In the genomic region with DNA sequence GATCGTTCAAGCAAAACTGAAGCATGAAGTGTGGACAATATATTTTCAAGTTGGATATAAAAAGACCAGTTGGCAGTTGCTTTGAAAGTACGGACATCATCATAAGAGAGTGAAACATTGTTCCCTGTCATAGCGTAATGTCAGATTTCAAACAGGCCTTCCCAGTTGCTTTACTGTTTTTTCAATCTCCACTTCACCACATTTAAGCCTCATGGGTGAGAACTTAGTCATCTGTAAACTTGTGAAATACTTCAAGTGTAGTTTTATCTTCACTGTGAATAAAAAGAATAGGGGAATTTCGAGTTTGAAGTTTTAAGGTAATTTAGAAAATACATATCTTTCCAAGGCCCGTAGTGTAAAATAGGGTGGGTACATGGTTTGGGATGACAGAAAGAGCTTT, we compare ENCODE assay signal across 30 cellular contexts.
DNase-seq lines count a peak whose midpoint lies in the region; ATAC-seq and TF ChIP-seq lines count a peak whose summit lies in the region.
"Had no signal": no experiment of that assay in that cellular context is flagged by ENCODE, and none has a peak within 500 bp of the region (broad histone marks: within the 10 kb centered on the region; RNA-seq: fewer than 3 reads in every experiment).

No MANE protein-coding gene starts in this region.

- no peak overlapping the region for H2AFZ ChIP-seq in GM23248
- H2AFZ ChIP-seq: GM23338 had no signal

- ATAC-seq in right lobe of liver (no peak), HG02970 (IDR thresholded peaks at IDR 0.05; ENCODE audit: low FRiP score, unreplicated experiment) (no peak)
- ATAC-seq: CD8-positive, alpha-beta T cell; GM23338; K562; PC-3; SK-N-SH treated with all-trans-retinoic acid at 6 μM for 48 hours had no signal

- H3K4me1 ChIP-seq in BLaER1 (peaks cover 37% of the 10 kb centered on the region), GM23248 (ENCODE audit: insufficient read depth) (no peaks in the 10 kb centered on the region), right lobe of liver (no peaks in the 10 kb centered on the region)
- H3K4me1 ChIP-seq: Caco-2, HAP-1 had no signal

- H3K9me3 ChIP-seq in BLaER1 (peaks cover 47% of the 10 kb centered on the region), GM23248 (ENCODE audit: low read depth) (no peaks in the 10 kb centered on the region), right lobe of liver (no peaks in the 10 kb centered on the region)
- H3K9me3 ChIP-seq: Caco-2, HAP-1 had no signal

- in situ Hi-C loops in GM23248 (cut with MboI): no loop called here

- H3K27me3 ChIP-seq in BLaER1 (no peaks in the 10 kb centered on the region), GM23248 (replicated peaks; ENCODE audit: insufficient read depth) (no peaks in the 10 kb centered on the region), right lobe of liver (no peaks in the 10 kb centered on the region)

- H3K9me2 ChIP-seq in GM23248 (ENCODE audit: insufficient read depth): no peaks in the 10 kb centered on the region

- DNase-seq in GM23248: peak; percentile 1
- peak; percentile 71 for DNase-seq in epithelial cell of esophagus (ENCODE audit: low read depth)
- DNase-seq in left kidney (ENCODE audit: low read depth, low spot score): peak; percentile 1
- no peak for DNase-seq in germinal center (ENCODE audit: low spot score)
- no peak for DNase-seq in right lobe of liver
- no peak for DNase-seq in GF-D8 (lab: John Stamatoyannopoulos, UW)
- DNase-seq: AML-193; Caco-2; CD8-positive, alpha-beta T cell; DMS 273 treated with DMSO at 0.1 percent for 48 hours; DMS79; EL; GDM1; HFFc6; MM.1S; NCI-H1092 treated with DMSO at 0.1 percent for 48 hours; NCI-H1436; NCI-H187; NCI-H2081 treated with DMSO at 0.1 percent for 48 hours; NCI-H524 treated with DMSO at 0.1 percent for 48 hours; NCI-H82; NK-92 treated with Interleukin-12 subunit alpha and Interleukin-12 subunit beta, amount 100 ng/mL, for 24 hours; PC-3 had no signal

- no peak for TF ChIP-seq POLR2A in right lobe of liver (IDR thresholded peaks at IDR 0.05)

- H3K9ac ChIP-seq in BLaER1: peak overlapping the region; percentile 39; the same call in 1 of the 2 replicates
- no peak overlapping the region for H3K9ac ChIP-seq in GM23248

- intact Hi-C loops in right lobe of liver (cut with DNase I): no loop called here

- peak overlapping the region; percentile 63 for H3K4me2 ChIP-seq in BLaER1
- H3K4me2 ChIP-seq in GM23248 (ENCODE audit: unreplicated experiment): no peak overlapping the region
- H3K4me2 ChIP-seq: GM23338 had no signal

- peaks cover 16% of the 10 kb centered on the region; the same call in 1 of the 2 replicates for H3K36me3 ChIP-seq in BLaER1
- no peaks in the 10 kb centered on the region for H3K36me3 ChIP-seq in GM23248 (ENCODE audit: low read depth)
- no peaks in the 10 kb centered on the region for H3K36me3 ChIP-seq in right lobe of liver
- H3K36me3 ChIP-seq: HAP-1 had no signal

- WGBS in GM23248 (ENCODE audit: low coverage in 1 of 2, low lambda C conversion rate in 2 of 2, missing lambda C conversion rate in 2 of 2), 2 experiments: 36 to 40% methylated on average over 5 of the region's 5 CpGs
- 48% methylated on average over 5 of the region's 5 CpGs for WGBS in right lobe of liver (ENCODE audit: insufficient coverage, low coverage, low lambda C conversion rate, missing lambda C conversion rate)

- no peaks in the 10 kb centered on the region for H3F3A ChIP-seq in GM23248 (ENCODE audit: insufficient read depth)

- H3K4me3 ChIP-seq in BLaER1: no peak overlapping the region
- no peak overlapping the region for H3K4me3 ChIP-seq in GM23248
- no peak overlapping the region for H3K4me3 ChIP-seq in epithelial cell of esophagus (ENCODE audit: low read length)
- H3K4me3 ChIP-seq in right lobe of liver: no peak overlapping the region
- H3K4me3 ChIP-seq: GM23338, HAP-1, K562 had no signal

- H3K27ac ChIP-seq in BLaER1 (peak overlapping the region; percentile 74), GM23248 (no peak overlapping the region), right lobe of liver (no peak overlapping the region)
- H3K27ac ChIP-seq: C4-2B had no signal

- no peaks in the 10 kb centered on the region for H3K79me2 ChIP-seq in GM23248 (ENCODE audit: insufficient read depth)

- no peaks in the 10 kb centered on the region for H4K20me1 ChIP-seq in BLaER1
- H4K20me1 ChIP-seq in GM23248 (ENCODE audit: insufficient read depth): no peaks in the 10 kb centered on the region

- TF ChIP-seq CTCF in epithelial cell of esophagus (IDR thresholded peaks at IDR 0.05; ENCODE audit: insufficient read depth, low read depth, low read length, missing control alignments) (no peak), right lobe of liver (IDR thresholded peaks at IDR 0.05) (no peak)

Comparison
In these comparisons a context has a peak if more than half of its experiments do, and no peak if none do; other contexts are left out.
1. DNase-seq: peak in GM23248 (single experiment), epithelial cell of esophagus (single experiment) and left kidney (single experiment); none in germinal center (single experiment), right lobe of liver (0 of 3) and GF-D8 (single experiment).